8 cellular contexts compared by ENCODE assay signal in the genomic region with DNA sequence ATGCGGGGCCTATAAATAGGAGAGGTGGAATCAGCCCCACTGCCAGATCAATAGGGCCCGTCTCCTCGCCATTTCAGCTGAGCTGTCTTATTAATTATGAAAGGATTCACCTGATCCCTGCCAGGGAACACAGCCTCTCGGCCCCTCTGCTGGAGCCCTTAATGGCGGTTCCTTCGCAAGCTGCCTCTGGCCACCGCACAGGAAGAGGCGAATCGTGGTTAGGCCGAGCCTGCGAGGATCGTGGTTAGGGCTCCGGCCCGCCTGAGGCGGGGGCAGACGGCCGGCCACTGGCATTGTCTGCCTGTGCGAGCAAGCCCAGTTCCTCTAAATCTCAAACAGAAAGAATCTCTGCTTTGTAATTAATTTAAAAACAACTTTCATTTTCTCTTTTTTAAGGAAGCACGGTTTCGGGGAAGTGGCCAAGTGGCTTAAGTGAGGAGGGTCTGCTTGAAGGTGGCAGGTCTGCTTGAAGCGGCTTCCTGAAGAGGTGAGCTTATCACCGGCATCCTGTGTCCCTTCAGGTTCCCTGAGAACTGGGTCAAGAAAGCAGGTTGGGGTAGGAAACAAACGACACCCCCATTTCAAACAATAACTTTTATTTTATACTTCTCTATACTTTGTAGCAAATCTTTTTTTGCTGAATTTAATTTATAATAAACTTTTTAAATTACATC. TPM values are rescaled to one million over a fixed set of nuclear protein-coding genes. Genes with fewer than 3 reads are reported as not detected.
A peak's percentile ranks its signal among the peaks of the same experiment; 100 is the strongest.
DNase-seq lines count a peak whose midpoint lies in the region; ATAC-seq, FAIRE-seq and TF ChIP-seq lines count a peak whose summit lies in the region.

No MANE protein-coding gene starts in this region.

- BruUV-seq in Caco-2 (replicated peaks; lab: Mats Ljungman, UMichigan): no TSS peak

- H3K36me3 Mint-ChIP-seq in Caco-2 (ENCODE audit: insufficient read depth, unreplicated experiment): no peaks in the 10 kb centered on the region

- H3K9ac ChIP-seq in Karpas-422 (ENCODE audit: low read length) (peak overlapping the region; percentile 71), kidney (ENCODE audit: low read length in 2 of 2) (peak overlapping the region in 1 of 2 donors; percentile 43)

- no peak for FAIRE-seq in kidney (lab: Jason Lieb, UNC)

- TF ChIP-seq EP300 in suprapubic skin (IDR thresholded peaks at IDR 0.05): no peak

- peaks cover 11% of the 10 kb centered on the region for H3K27me3 Mint-ChIP-seq in Caco-2 (ENCODE audit: insufficient read depth, unreplicated experiment)

- CTCF ChIA-PET in Caco-2 (lab: Charles Lee) (no interaction called here), RWPE1 (lab: Yijun Ruan, JAX) (interaction anchor here (0.5 to 1.0 kb wide), 5 partner anchors 10 to 331 kb away, joined by 3 to 7 read pairs (median 3); no protein-coding TSS in a partner anchor)

- H3K4me3 ChIP-seq in Caco-2 (ENCODE audit: low read depth, low read length) (no peak overlapping the region), Karpas-422 (ENCODE audit: low read length) (peak overlapping the region; percentile 89), adrenal gland (peak overlapping the region in 2 of 4 donors; percentile 50 to 75), kidney (ENCODE audit: low read length in 2 of 2) (peak overlapping the region; percentile 38 to 80), suprapubic skin (peak overlapping the region; percentile 72)

- H2AFZ ChIP-seq in Karpas-422 (ENCODE audit: low read length): peak overlapping the region; percentile 98

- DNase-seq in Caco-2 (no peak), Karpas-422 (peak; percentile 49), adrenal gland (peak in 4 of 7 donors; percentile 29 to 59 (median 36)), kidney (no peak), suprapubic skin (ENCODE audit: low spot score in 2 of 2) (peak in 1 of 2 donors; percentile 66), RWPE1 (ENCODE audit: low spot score) (no peak), GDM1 (lab: John Stamatoyannopoulos, UW) (no peak)

- H3K27ac Mint-ChIP-seq in Caco-2 (ENCODE audit: unreplicated experiment): no peak overlapping the region

- intact Hi-C loops in Caco-2 (cut with micrococcal nuclease; ENCODE audit: unreplicated experiment) (no loop called here), adrenal gland (cut with DNase I) (no loop called here), kidney (cut with DNase I) (no loop called here)

- H3K36me3 ChIP-seq in Caco-2 (ENCODE audit: control insufficient read depth, insufficient read depth, low read length): no peaks in the 10 kb centered on the region
- no peaks in the 10 kb centered on the region for H3K36me3 ChIP-seq in Karpas-422 (ENCODE audit: insufficient read depth, low read length)
- no peaks in the 10 kb centered on the region for H3K36me3 ChIP-seq in adrenal gland (replicated peaks in 1 of 2)
- no peaks in the 10 kb centered on the region for H3K36me3 ChIP-seq in kidney (ENCODE audit: control insufficient read depth in 1 of 2, insufficient read depth in 2 of 2, low read length in 2 of 2)
- H3K36me3 ChIP-seq in suprapubic skin: no peaks in the 10 kb centered on the region

- TF ChIP-seq CTCF in Caco-2 (IDR thresholded peaks at IDR 0.05; ENCODE audit: insufficient read depth in 1 of 2, low read depth in 1 of 2, low read length in 1 of 2, severe bottlenecking in 1 of 2, unreplicated experiment in 1 of 2) (no peak), adrenal gland (IDR thresholded peaks at IDR 0.05) (no peak), kidney (IDR thresholded peaks at IDR 0.05; ENCODE audit: borderline replicate concordance, extremely low read depth, insufficient read depth) (no peak), suprapubic skin (IDR thresholded peaks at IDR 0.05) (no peak), RWPE1 (conservative IDR thresholded peaks at IDR 0.05; ENCODE audit: low read depth) (no peak)

- H3K4me1 ChIP-seq in Caco-2 (no peaks in the 10 kb centered on the region), Karpas-422 (ENCODE audit: low read length) (peaks cover 17% of the 10 kb centered on the region), adrenal gland (replicated peaks in 1 of 2) (peaks cover 10 to 29% of the 10 kb centered on the region in 2 donors), kidney (ENCODE audit: control insufficient read depth in 1 of 2, insufficient read depth in 1 of 2, low read depth in 1 of 2, low read length in 2 of 2) (peaks cover 4 to 11% of the 10 kb centered on the region in 2 donors), suprapubic skin (peaks cover 53% of the 10 kb centered on the region)

- POLR2A ChIA-PET in Caco-2 (lab: Charles Lee): no interaction called here
- POLR2A ChIA-PET in RWPE1 (lab: Yijun Ruan, JAX; ENCODE audit: low non-redundant PET): no interaction called here

- no peak overlapping the region for H3K27ac ChIP-seq in Karpas-422 (ENCODE audit: low read length)
- H3K27ac ChIP-seq in adrenal gland: peak overlapping the region in 2 of 5 donors; percentile 4 to 55
- H3K27ac ChIP-seq in kidney (ENCODE audit: low read depth in 2 of 2, low read length in 2 of 2): peak overlapping the region; percentile 43 to 63
- peak overlapping the region; percentile 81 for H3K27ac ChIP-seq in suprapubic skin
- H3K27ac ChIP-seq in RWPE1: no peak overlapping the region

- no peaks in the 10 kb centered on the region for H3K27me3 ChIP-seq in Caco-2 (replicated peaks; ENCODE audit: control insufficient read depth, insufficient read depth, low read length)
- no peaks in the 10 kb centered on the region for H3K27me3 ChIP-seq in Karpas-422 (ENCODE audit: low read length)
- H3K27me3 ChIP-seq in adrenal gland: peaks cover 84% of the 10 kb centered on the region
- peaks cover 98% of the 10 kb centered on the region for H3K27me3 ChIP-seq in suprapubic skin

- H3K9me3 ChIP-seq in Caco-2 (no peaks in the 10 kb centered on the region), Karpas-422 (ENCODE audit: low read length) (no peaks in the 10 kb centered on the region), adrenal gland (replicated peaks in 1 of 3) (no peaks in the 10 kb centered on the region), kidney (ENCODE audit: control insufficient read depth in 1 of 2, low read length in 2 of 2) (no peaks in the 10 kb centered on the region), suprapubic skin (no peaks in the 10 kb centered on the region)

- TF ChIP-seq POLR2A in adrenal gland (IDR thresholded peaks at IDR 0.05) (no peak), suprapubic skin (IDR thresholded peaks at IDR 0.05) (no peak)

- no peaks in the 10 kb centered on the region for H3K9me2 ChIP-seq in Karpas-422 (replicated peaks; ENCODE audit: insufficient read depth, low read length)

- H3K4me1 Mint-ChIP-seq in Caco-2 (ENCODE audit: low read depth, unreplicated experiment): no peaks in the 10 kb centered on the region

- ATAC-seq in GM19397 (IDR thresholded peaks at IDR 0.05; ENCODE audit: unreplicated experiment): no peak

- H4K20me1 ChIP-seq in Karpas-422 (ENCODE audit: insufficient read depth, low read depth, low read length): no peaks in the 10 kb centered on the region

- peak overlapping the region; percentile 100 for H3K4me2 ChIP-seq in Karpas-422 (ENCODE audit: low read depth, low read length, poor library complexity, severe bottlenecking)

- H3K4me3 Mint-ChIP-seq in Caco-2 (ENCODE audit: unreplicated experiment): peak overlapping the region; percentile 83

- H3K9me3 Mint-ChIP-seq in Caco-2 (ENCODE audit: unreplicated experiment): no peaks in the 10 kb centered on the region

- H3K79me2 ChIP-seq in Karpas-422 (ENCODE audit: low read length): no peaks in the 10 kb centered on the region

- WGBS in adrenal gland, 4 donors: 25 to 35% (median 32%) methylated on average over 17 to 23 of the region's 23 CpGs
- whole genome bisulfite sequencing in suprapubic skin: 14% methylated on average over 23 of the region's 23 CpGs

RNA-seq across cellular contexts. Expression of a gene that starts 9.2 kb away (rescaled TPM):
- total RNA-seq in Caco-2 (2022): not detected in 2 replicates
- total RNA-seq in Karpas-422 (2014; rRNA removed; shearing (Covaris generic); ENCODE audit: low replicate concordance): 6.3 and 7.9 TPM in 2 replicates
- total RNA-seq in adrenal gland: 1 to 10 TPM; 1.1 to 7.4 (median 5.4) TPM
- 10 to 100 TPM in 1 of 3 donors, 1 to 10 TPM in 2; 2.7 to 13.6 (median 6.4) TPM for polyA plus RNA-seq in adrenal gland
- total RNA-seq in kidney: 8.5 TPM
- polyA plus RNA-seq in kidney (ENCODE audit: insufficient read depth, low read depth, low replicate concordance): 6.4 TPM
- total RNA-seq in suprapubic skin: 10 to 100 TPM in 2 of 4 donors, 1 to 10 TPM in 2; 5.1 to 16.1 (median 8.8) TPM

Comparison
In these comparisons a context has a peak if more than half of its experiments do, and no peak if none do; other contexts are left out.
1. DNase-seq: peak in Karpas-422 (single experiment) and adrenal gland (4 of 7); none in Caco-2 (0 of 2), kidney (single experiment), RWPE1 (single experiment) and GDM1 (single experiment).
2. H3K27ac ChIP-seq: peak in kidney (2 of 2) and suprapubic skin (single experiment); none in Karpas-422 (single experiment) and RWPE1 (single experiment).